33 cellular contexts compared by ENCODE assay signal in the genomic region with DNA sequence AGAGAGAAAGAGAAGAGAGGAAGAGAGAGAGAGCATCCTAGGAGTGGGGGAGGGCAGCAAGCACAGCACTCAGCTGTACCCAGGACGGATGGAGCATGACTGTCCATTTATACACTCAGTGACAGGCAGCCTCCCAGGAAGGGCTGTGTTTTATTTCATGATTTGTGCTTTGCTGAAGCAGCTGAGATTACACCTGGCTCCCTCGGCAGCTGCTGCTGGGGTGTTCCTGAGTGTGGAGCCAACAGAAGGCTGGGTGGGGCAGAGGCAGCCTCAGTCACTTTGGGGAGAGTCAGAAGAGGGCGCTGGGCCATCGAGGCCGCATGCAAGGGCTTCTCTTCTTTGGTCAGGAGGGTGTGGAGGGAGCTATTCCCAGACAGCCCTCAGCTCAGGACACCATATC. TPM values are rescaled to one million over a fixed set of nuclear protein-coding genes. Genes with fewer than 3 reads are reported as not detected.
"Had no signal": no experiment of that assay in that cellular context is flagged by ENCODE, and none has a peak within 500 bp of the region (broad histone marks: within the 10 kb centered on the region; RNA-seq: fewer than 3 reads in every experiment).

No MANE protein-coding gene starts in this region.

- H3K4me1 ChIP-seq: foreskin keratinocyte, heart left ventricle, left lung, lower lobe of right lung, thyroid gland, upper lobe of left lung had no signal

- H3K27ac ChIP-seq: brain microvascular endothelial cell, foreskin keratinocyte, heart left ventricle, left lung, lower lobe of right lung, skin epidermis, thyroid gland, upper lobe of left lung had no signal

- DNase-seq: activated CD4-positive, alpha-beta memory T cell treated with anti-CD3 and anti-CD28 coated beads for 36 hours; activated CD4-positive, alpha-beta T cell treated with anti-CD3 and anti-CD28 coated beads for 4 hours; activated gamma-delta T cell treated with Interleukin-2 at 50 U/mL for 16 hours; activated naive CD4-positive, alpha-beta T cell treated with anti-CD3 and anti-CD28 coated beads, Interleukin-2, amount 50 U/mL, for 16 hours; activated T-cell treated with anti-CD3 and anti-CD28 coated beads, Interleukin-2, amount 50 U/mL, for 4 hours; amniotic stem cell; brain microvascular endothelial cell; foreskin keratinocyte; heart left ventricle; hypothalamus; immature natural killer cell; left lung; lower lobe of right lung; mesendoderm; stimulated activated CD4-positive, alpha-beta T cell treated with anti-CD3 and anti-CD28 coated beads, Interleukin-4, amount 100 ng/mL, for 24 hours; stimulated activated naive CD8-positive, alpha-beta T cell treated with anti-CD3 and anti-CD28 coated beads, Interleukin-15, amount 100 ng/mL, for 72 hours; substantia nigra; thyroid gland; upper lobe of left lung had no signal

- H3K27ac Mint-ChIP-seq: activated CD4-positive, alpha-beta memory T cell treated with anti-CD3 and anti-CD28 coated beads for 36 hours; activated T-helper 17 cell treated with anti-CD3 and anti-CD28 coated beads, Interleukin-2, amount 50 U/mL, for 72 hours; immature natural killer cell; natural killer cell treated with Interleukin-12 subunit alpha and Interleukin-12 subunit beta and Interleukin-15 and Interleukin-18, amount 100 ng/mL, for 72 hours; stimulated activated memory B cell treated with anti-CD40 and anti-IgM and Interleukin-4, amounts not matched to agents 10 μg/mL and 1 μg/mL and 100 μg/mL, for 72 hours had no signal

- H3K27me3 Mint-ChIP-seq: activated CD4-positive, alpha-beta memory T cell treated with anti-CD3 and anti-CD28 coated beads for 36 hours; stimulated activated memory B cell treated with anti-CD40 and anti-IgM and Interleukin-4, amounts not matched to agents 10 μg/mL and 1 μg/mL and 100 μg/mL, for 72 hours; stimulated activated naive CD8-positive, alpha-beta T cell treated with anti-CD3 and anti-CD28 coated beads, Interleukin-15, amount 100 ng/mL, for 72 hours had no signal

- H3K36me3 ChIP-seq: brain microvascular endothelial cell, heart left ventricle, left lung, lower lobe of right lung, thyroid gland, upper lobe of left lung had no signal

- ATAC-seq: activated T-cell treated with anti-CD3 and anti-CD28 coated beads, Interleukin-2, amount 50 U/mL, for 4 hours; activated T-helper 17 cell treated with anti-CD3 and anti-CD28 coated beads, Interleukin-2, amount 50 U/mL, for 72 hours; esophagus mucosa; foreskin keratinocyte; left lung; lower lobe of right lung; natural killer cell treated with Interleukin-12 subunit alpha and Interleukin-12 subunit beta and Interleukin-15 and Interleukin-18, amount 100 ng/mL, for 72 hours; sciatic nerve; stimulated activated memory B cell treated with anti-CD40 and anti-IgM and Interleukin-4, amounts not matched to agents 10 μg/mL and 1 μg/mL and 100 μg/mL, for 72 hours; stimulated activated naive CD8-positive, alpha-beta T cell treated with anti-CD3 and anti-CD28 coated beads, Interleukin-15, amount 100 ng/mL, for 72 hours had no signal

- H3K27me3 ChIP-seq: brain microvascular endothelial cell, foreskin keratinocyte, left lung, thyroid gland, upper lobe of left lung had no signal

- H3K36me3 Mint-ChIP-seq: activated CD4-positive, alpha-beta memory T cell treated with anti-CD3 and anti-CD28 coated beads for 36 hours; immature natural killer cell; natural killer cell treated with Interleukin-12 subunit alpha and Interleukin-12 subunit beta and Interleukin-15 and Interleukin-18, amount 100 ng/mL, for 72 hours; stimulated activated memory B cell treated with anti-CD40 and anti-IgM and Interleukin-4, amounts not matched to agents 10 μg/mL and 1 μg/mL and 100 μg/mL, for 72 hours had no signal

- H3K4me3 Mint-ChIP-seq: activated CD4-positive, alpha-beta memory T cell treated with anti-CD3 and anti-CD28 coated beads for 36 hours; activated T-cell treated with anti-CD3 and anti-CD28 coated beads, Interleukin-2, amount 50 U/mL, for 4 hours; activated T-helper 17 cell treated with anti-CD3 and anti-CD28 coated beads, Interleukin-2, amount 50 U/mL, for 72 hours; immature natural killer cell; natural killer cell treated with Interleukin-12 subunit alpha and Interleukin-12 subunit beta and Interleukin-15 and Interleukin-18, amount 100 ng/mL, for 72 hours; stimulated activated memory B cell treated with anti-CD40 and anti-IgM and Interleukin-4, amounts not matched to agents 10 μg/mL and 1 μg/mL and 100 μg/mL, for 72 hours; stimulated activated naive CD8-positive, alpha-beta T cell treated with anti-CD3 and anti-CD28 coated beads, Interleukin-15, amount 100 ng/mL, for 72 hours had no signal

- H3K9me3 ChIP-seq: heart left ventricle, left lung, lower lobe of right lung, thyroid gland, upper lobe of left lung had no signal

- H3K9me3 Mint-ChIP-seq: activated CD4-positive, alpha-beta memory T cell treated with anti-CD3 and anti-CD28 coated beads for 36 hours; activated T-cell treated with anti-CD3 and anti-CD28 coated beads, Interleukin-2, amount 50 U/mL, for 4 hours; activated T-helper 17 cell treated with anti-CD3 and anti-CD28 coated beads, Interleukin-2, amount 50 U/mL, for 72 hours; natural killer cell treated with Interleukin-12 subunit alpha and Interleukin-12 subunit beta and Interleukin-15 and Interleukin-18, amount 100 ng/mL, for 72 hours had no signal

- H3K4me3 ChIP-seq: heart left ventricle, left lung, lower lobe of right lung, skin epidermis, thyroid gland, upper lobe of left lung had no signal

- H3K4me1 Mint-ChIP-seq: activated T-helper 17 cell treated with anti-CD3 and anti-CD28 coated beads, Interleukin-2, amount 50 U/mL, for 72 hours; immature natural killer cell; stimulated activated memory B cell treated with anti-CD40 and anti-IgM and Interleukin-4, amounts not matched to agents 10 μg/mL and 1 μg/mL and 100 μg/mL, for 72 hours; stimulated activated naive CD8-positive, alpha-beta T cell treated with anti-CD3 and anti-CD28 coated beads, Interleukin-15, amount 100 ng/mL, for 72 hours had no signal

RNA-seq across cellular contexts. Expression of a gene that starts 47.7 kb away (rescaled TPM):
- total RNA-seq: activated CD4-positive, alpha-beta memory T cell treated with anti-CD3 and anti-CD28 coated beads for 36 hours; activated T-cell treated with anti-CD3 and anti-CD28 coated beads, Interleukin-2, amount 50 U/mL, for 4 hours; activated T-helper 17 cell treated with anti-CD3 and anti-CD28 coated beads, Interleukin-2, amount 50 U/mL, for 72 hours; astrocyte; cardiac septum; chondrocyte; esophagus mucosa; foreskin keratinocyte; heart left ventricle; kidney epithelial cell; left lung; lower lobe of right lung; mononuclear cell; natural killer cell treated with Interleukin-12 subunit alpha and Interleukin-12 subunit beta and Interleukin-15 and Interleukin-18, amount 100 ng/mL, for 72 hours; osteoblast; posterior vena cava; sciatic nerve; T-helper 1 cell treated with Interleukin-12 subunit alpha and Interleukin-12 subunit beta and Interleukin-4 antibody, amounts not matched to agents 30 ng/mL and 1 ng/mL, for 36 hours; thyroid gland; upper lobe of left lung had no signal
- polyA plus RNA-seq: foreskin keratinocyte, heart left ventricle, immature natural killer cell had no signal
